ENCODE assay signal across 18 cellular contexts in the genomic region with DNA sequence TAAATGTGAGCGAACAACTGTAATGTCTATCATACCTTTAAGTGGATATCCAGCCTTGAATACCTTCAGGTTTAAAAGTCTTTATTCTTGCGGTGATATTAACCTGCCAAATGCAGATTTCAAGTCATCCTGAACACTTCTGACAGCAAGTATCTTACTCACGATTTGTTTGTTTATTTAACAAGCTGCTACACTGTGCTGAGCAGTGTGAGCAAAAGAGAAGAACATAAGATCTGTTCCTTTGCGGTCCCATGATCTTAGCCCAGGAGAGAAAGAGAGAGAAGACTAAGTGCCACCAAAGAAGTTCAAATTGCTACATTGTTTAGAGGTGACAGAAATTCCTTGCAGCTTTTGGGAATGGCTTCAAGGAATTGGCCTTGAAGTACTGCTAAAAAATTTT. TPM values are rescaled to one million over a fixed set of nuclear protein-coding genes. Genes with fewer than 3 reads are reported as not detected.
"Had no signal": no experiment of that assay in that cellular context is flagged by ENCODE, and none has a peak within 500 bp of the region (broad histone marks: within the 10 kb centered on the region; RNA-seq: fewer than 3 reads in every experiment).

No MANE protein-coding gene starts in this region.

- H3K9me3 ChIP-seq: transverse colon had no signal

- H3K4me1 ChIP-seq: transverse colon had no signal

- ATAC-seq: activated T-cell treated with anti-CD3 and anti-CD28 coated beads, Interleukin-2, amount 50 U/mL, for 72 hours; left ventricle myocardium superior; natural killer cell treated with Interleukin-12 subunit alpha and Interleukin-12 subunit beta and Interleukin-15 and Interleukin-18, amount 100 ng/mL, for 72 hours; stimulated activated naive CD8-positive, alpha-beta T cell treated with anti-CD3 and anti-CD28 coated beads, Interleukin-15, Interleukin-2, amounts not matched to agents 100 U/mL and 50 U/mL, for 24 hours; WTC11 had no signal

- H3K27ac ChIP-seq: hepatocyte, transverse colon had no signal

- H3K36me3 ChIP-seq: transverse colon had no signal

- DNase-seq: activated CD4-positive, alpha-beta T cell treated with anti-CD3 and anti-CD28 coated beads for 4 hours; activated CD8-positive, alpha-beta memory T cell treated with anti-CD3 and anti-CD28 coated beads, Interleukin-2, amount 50 U/mL, for 48 hours; activated gamma-delta T cell treated with Interleukin-2 at 50 U/mL for 16 hours; activated naive CD8-positive, alpha-beta T cell treated with anti-CD3 and anti-CD28 coated beads for 36 hours; activated T-cell treated with anti-CD3 and anti-CD28 coated beads, Interleukin-2, amount 50 U/mL, for 72 hours; dermis blood vessel endothelial cell; erythroblast; left ventricle myocardium superior; nucleus accumbens; posterior cingulate gyrus; stimulated activated naive CD8-positive, alpha-beta T cell treated with anti-CD3 and anti-CD28 coated beads, Interleukin-15, Interleukin-2, amounts not matched to agents 100 U/mL and 50 U/mL, for 24 hours; T-helper 2 cell; transverse colon had no signal

- H2AFZ ChIP-seq: hepatocyte had no signal

- H3K4me2 ChIP-seq: hepatocyte had no signal

- H3K4me3 ChIP-seq: hepatocyte, transverse colon had no signal

RNA-seq across cellular contexts. Expression of a gene that starts 9.5 kb away (rescaled TPM):
- total RNA-seq: cerebellum; dermis blood vessel endothelial cell; hepatocyte; left ventricle myocardium superior; mesenteric fat pad; natural killer cell treated with Interleukin-12 subunit alpha and Interleukin-12 subunit beta and Interleukin-15 and Interleukin-18, amount 100 ng/mL, for 72 hours; transverse colon; WTC11 had no signal
- polyA plus RNA-seq: hepatocyte had no signal

RNA-seq across cellular contexts. Expression of a gene that starts 22.3 kb away (rescaled TPM):
- total RNA-seq: activated naive CD8-positive, alpha-beta T cell treated with anti-CD3 and anti-CD28 coated beads for 36 hours; cerebellum; dermis blood vessel endothelial cell; hepatocyte; left ventricle myocardium superior; mesenteric fat pad; natural killer cell treated with Interleukin-12 subunit alpha and Interleukin-12 subunit beta and Interleukin-15 and Interleukin-18, amount 100 ng/mL, for 72 hours; transverse colon; WTC11 had no signal
- polyA plus RNA-seq: hepatocyte had no signal

RNA-seq across cellular contexts. Expression of a gene that starts 34.0 kb away (rescaled TPM):
- total RNA-seq: cerebellum had no signal

RNA-seq across cellular contexts. Expression of a gene that starts 58.6 kb away (rescaled TPM):
- total RNA-seq: left ventricle myocardium superior had no signal
